Comparison of ENCODE assay signal across 13 cellular contexts in genomic region chr15:58357529-58358476, GRCh38.
DNase-seq lines count a peak whose midpoint lies in the region; ATAC-seq and TF ChIP-seq lines count a peak whose summit lies in the region.
"Had no signal": no experiment of that assay in that cellular context is flagged by ENCODE, and none has a peak within 500 bp of the region (broad histone marks: within the 10 kb centered on the region; RNA-seq: fewer than 3 reads in every experiment).

No MANE protein-coding gene starts in this region.

- no peak overlapping the region for H4K8ac ChIP-seq in mesendoderm (ENCODE audit: low read depth, low read length)

- H2BK5ac ChIP-seq in mesendoderm (ENCODE audit: low read length) = no peak overlapping the region

- H3K4me2 ChIP-seq in DND-41 (ENCODE audit: insufficient read depth, low read length) = no peak overlapping the region
- H3K4me2 ChIP-seq in mesendoderm (ENCODE audit: low read length) = no peak overlapping the region

- H2BK15ac ChIP-seq in mesendoderm (replicated peaks; ENCODE audit: low read depth) = no peak overlapping the region

- H2AK5ac ChIP-seq in mesendoderm (ENCODE audit: low read length) = no peak overlapping the region

- H3K23ac ChIP-seq in mesendoderm (ENCODE audit: low read length) = no peak overlapping the region

- no peak for TF ChIP-seq CTCF in DND-41 (IDR thresholded peaks at IDR 0.05; ENCODE audit: borderline replicate concordance, extremely low read depth, low read length, poor library complexity, severe bottlenecking)
- TF ChIP-seq CTCF in GM10248 (IDR thresholded peaks at IDR 0.05; ENCODE audit: control extremely low read depth, extremely low read depth, low read depth, missing control alignments) = no peak

- no peaks in the 10 kb centered on the region for H3K79me1 ChIP-seq in mesendoderm (ENCODE audit: low read length)

- H3K4me1 ChIP-seq in DND-41 (ENCODE audit: insufficient read depth, low read length) (peaks cover 3% of the 10 kb centered on the region), mesendoderm (ENCODE audit: control insufficient read depth, low read depth, low read length) (peaks cover 4% of the 10 kb centered on the region)

- peak overlapping the region; percentile 80 to 85 for H3K27ac Mint-ChIP-seq in T-cell

- H3K27me3 ChIP-seq in DND-41 (ENCODE audit: insufficient read depth, low read length, poor library complexity) (no peaks in the 10 kb centered on the region), mesendoderm (ENCODE audit: insufficient read depth, low read length, poor library complexity) (no peaks in the 10 kb centered on the region)
- H3K27me3 ChIP-seq: dorsolateral prefrontal cortex had no signal

- H4K5ac ChIP-seq in mesendoderm (ENCODE audit: low read length) = no peak overlapping the region

- peak overlapping the region in 2 of 3 donors; percentile 37 to 53 for H3K4me3 Mint-ChIP-seq in T-cell

- no CpG with 5 or more reads among the region's 9 CpGs for WGBS in mesendoderm (ENCODE audit: extremely low coverage, insufficient coverage, low lambda C conversion rate)

- no peaks in the 10 kb centered on the region for H3K9me3 Mint-ChIP-seq in T-cell

- H3K27ac ChIP-seq in DND-41 (ENCODE audit: low read length) (no peak overlapping the region), mesendoderm (ENCODE audit: low read depth, low read length) (no peak overlapping the region)
- H3K27ac ChIP-seq: dorsolateral prefrontal cortex had no signal

- DNase-seq in DND-41 (peak; percentile 20), T-cell (peak in 28 of 34 experiments; percentile 19 to 63 (median 37)), amniotic epithelial cell (ENCODE audit: low read depth) (peak; percentile 76), mesendoderm (peak; percentile 45), SW 1271 (lab: John Stamatoyannopoulos, UW) (no peak), GM10248 (ENCODE audit: extremely low spot score) (no peak)
- DNase-seq: activated effector memory CD4-positive, alpha-beta T cell treated with anti-CD3 and anti-CD28 coated beads, Interleukin-2, amount 50 U/mL, for 16 hours; dorsolateral prefrontal cortex; hypothalamus; NCI-H69; substantia nigra had no signal

- no peak overlapping the region for H3K18ac ChIP-seq in mesendoderm (ENCODE audit: low read length)

- peaks cover 0 to 2% of the 10 kb centered on the region in 2 donors for H3K27me3 Mint-ChIP-seq in T-cell

- POLR2A ChIA-PET in T-cell (lab: Charles Lee) (interaction anchor here (0.5 to 0.6 kb wide), 3 partner anchors 51 to 1770 kb away, joined by 3 to 6 read pairs (median 4); no protein-coding TSS in a partner anchor), GM10248 (lab: Yijun Ruan, JAX) (no interaction called here)

- no peaks in the 10 kb centered on the region for H3K36me3 Mint-ChIP-seq in T-cell

- H3K56ac ChIP-seq in mesendoderm (ENCODE audit: low read length) = peak overlapping the region; percentile 9

- no peak overlapping the region for H2AFZ ChIP-seq in DND-41 (ENCODE audit: low read depth, low read length)

- H4K20me1 ChIP-seq in DND-41 (ENCODE audit: insufficient read depth, low read length) = no peaks in the 10 kb centered on the region

- H3K9me3 ChIP-seq in DND-41 (ENCODE audit: insufficient read depth, low read length, severe bottlenecking) = no peaks in the 10 kb centered on the region

- H3K79me2 ChIP-seq in DND-41 (ENCODE audit: insufficient read depth, low read length) (no peaks in the 10 kb centered on the region), mesendoderm (ENCODE audit: control insufficient read depth, insufficient read depth, low read length) (no peaks in the 10 kb centered on the region)

- H3K9ac ChIP-seq in DND-41 (ENCODE audit: low read depth, low read length) (no peak overlapping the region), mesendoderm (ENCODE audit: low read length) (no peak overlapping the region)

- no peak overlapping the region for H2BK120ac ChIP-seq in mesendoderm (ENCODE audit: low read depth, low read length)

- ATAC-seq in DND-41 (ENCODE audit: insufficient read depth, low read depth) = peak; percentile 71
- peak; percentile 68 to 94 (median 72) for ATAC-seq in T-cell (replicated peaks in 1 of 4)
- no peak for ATAC-seq in GM18873 (IDR thresholded peaks at IDR 0.05; ENCODE audit: low FRiP score, unreplicated experiment)
- no peak for ATAC-seq in HG03095 (IDR thresholded peaks at IDR 0.05; ENCODE audit: unreplicated experiment)

- peaks cover 27 to 41% (median 28%) of the 10 kb centered on the region in 3 donors for H3K4me1 Mint-ChIP-seq in T-cell

- no peaks in the 10 kb centered on the region for H3K36me3 ChIP-seq in DND-41 (ENCODE audit: insufficient read depth, low read length)
- no peaks in the 10 kb centered on the region for H3K36me3 ChIP-seq in mesendoderm (ENCODE audit: control insufficient read depth, insufficient read depth, low read length)

- CTCF ChIA-PET in T-cell (lab: Charles Lee) = no interaction called here
- CTCF ChIA-PET in GM10248 (lab: Yijun Ruan, JAX) = interaction anchor here (0.5 to 2.2 kb wide), 6 partner anchors 18 to 114 kb away, joined by 3 to 7 read pairs (median 3); no protein-coding TSS in a partner anchor

- H3K4ac ChIP-seq in mesendoderm (ENCODE audit: low read depth, low read length) = no peak overlapping the region

- H3K4me3 ChIP-seq in DND-41 (ENCODE audit: low read depth in 1 of 2, low read length in 2 of 2) (no peak overlapping the region), mesendoderm (ENCODE audit: low read length) (no peak overlapping the region)
- H3K4me3 ChIP-seq: dorsolateral prefrontal cortex had no signal

Comparison
In these comparisons a context has a peak if more than half of its experiments do, and no peak if none do; other contexts are left out.
1. ATAC-seq: peak in DND-41 (single experiment) and T-cell (4 of 4); none in GM18873 (single experiment) and HG03095 (single experiment).
2. DNase-seq: peak in DND-41 (single experiment), T-cell (28 of 34), amniotic epithelial cell (single experiment) and mesendoderm (single experiment); none in SW 1271 (0 of 2) and GM10248 (single experiment).